Comparison of ENCODE assay signal across 20 cellular contexts in the genomic region with DNA sequence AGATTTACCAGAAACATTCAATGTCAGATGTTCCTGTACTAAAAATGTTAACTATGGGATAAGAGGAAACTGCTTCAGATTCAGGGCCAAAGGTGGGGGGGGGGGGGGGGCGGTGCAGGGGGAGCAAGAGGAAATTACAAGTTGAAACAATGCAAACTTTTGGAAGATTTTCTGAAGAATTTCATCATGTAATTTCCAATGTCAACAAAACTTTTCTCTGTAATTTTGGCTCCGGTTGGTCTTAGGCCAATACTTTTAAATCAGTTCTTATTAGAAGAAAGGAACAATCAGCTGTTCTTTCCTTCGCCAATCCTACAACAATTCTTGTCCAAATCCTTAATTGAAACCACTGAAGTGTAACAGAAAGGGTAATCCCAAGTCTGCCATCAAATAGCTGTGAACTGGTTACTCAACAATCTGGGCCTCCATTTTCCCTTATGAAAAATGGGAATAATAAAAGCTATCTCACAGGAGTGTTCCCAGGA. TPM values are rescaled to one million over a fixed set of nuclear protein-coding genes. Genes with fewer than 3 reads are reported as not detected.
DNase-seq lines count a peak whose midpoint lies in the region; ATAC-seq, FAIRE-seq and TF ChIP-seq lines count a peak whose summit lies in the region.
"Had no signal": no experiment of that assay in that cellular context is flagged by ENCODE, and none has a peak within 500 bp of the region (broad histone marks: within the 10 kb centered on the region; RNA-seq: fewer than 3 reads in every experiment).

No MANE protein-coding gene starts in this region.

- peak; percentile 27 for DNase-seq in GM23248
- DNase-seq in brain microvascular endothelial cell, result no peak
- DNase-seq in globus pallidus (ENCODE audit: low spot score), result peak; percentile 7
- DNase-seq in sigmoid colon, result no peak
- DNase-seq in kidney, result no peak
- DNase-seq: activated naive CD4-positive, alpha-beta T cell treated with anti-CD3 and anti-CD28 coated beads, Interleukin-2, amount 50 U/mL, for 16 hours; central memory CD4-positive, alpha-beta T cell; DMS79; mesendoderm; NCI-H2081 treated with DMSO at 0.1 percent for 48 hours; NCI-H526 treated with DMSO at 0.1 percent for 48 hours; Peyer's patch; small intestine; stimulated activated naive CD8-positive, alpha-beta T cell treated with anti-CD3 and anti-CD28 coated beads, Interleukin-15, Interleukin-2, amounts not matched to agents 100 U/mL and 50 U/mL, for 24 hours; T-cell had no signal

- H3K4me2 ChIP-seq in GM23248 (ENCODE audit: unreplicated experiment), result peak overlapping the region; percentile 4

- no peak for FAIRE-seq in kidney (lab: Jason Lieb, UNC)
- FAIRE-seq: H54, small intestine had no signal

- ATAC-seq in GM19395 (IDR thresholded peaks at IDR 0.05; ENCODE audit: unreplicated experiment), result no peak
- no peak for ATAC-seq in HG03520 (IDR thresholded peaks at IDR 0.05; ENCODE audit: unreplicated experiment)
- no peak for ATAC-seq in HG02763 (IDR thresholded peaks at IDR 0.05; ENCODE audit: unreplicated experiment)
- ATAC-seq: stimulated activated naive CD8-positive, alpha-beta T cell treated with anti-CD3 and anti-CD28 coated beads, Interleukin-15, Interleukin-2, amounts not matched to agents 100 U/mL and 50 U/mL, for 24 hours; T-cell had no signal

- in situ Hi-C loops in GM23248 (cut with MboI) (no loop called here), brain microvascular endothelial cell (cut with HindIII; ENCODE audit: low pct_ligation_motif_present, low sequenced_read_pairs) (no loop called here)

- H3K9me2 ChIP-seq in GM23248 (ENCODE audit: insufficient read depth), result no peaks in the 10 kb centered on the region

- H4K20me1 ChIP-seq in GM23248 (ENCODE audit: insufficient read depth), result no peaks in the 10 kb centered on the region

- H3K4me3 ChIP-seq in GM23248 (no peak overlapping the region), brain microvascular endothelial cell (ENCODE audit: low read depth, low read length) (no peak overlapping the region), sigmoid colon (no peak overlapping the region), kidney (ENCODE audit: low read length in 2 of 2) (no peak overlapping the region)
- H3K4me3 ChIP-seq: Peyer's patch had no signal

- peaks cover 39% of the 10 kb centered on the region for H3F3A ChIP-seq in GM23248 (ENCODE audit: insufficient read depth)

- intact Hi-C loops in sigmoid colon (cut with DNase I), result no loop called here
- intact Hi-C loops in kidney (cut with DNase I), result no loop called here

- TF ChIP-seq EP300 in sigmoid colon (IDR thresholded peaks at IDR 0.05), result no peak

- H3K4me1 ChIP-seq in GM23248 (ENCODE audit: insufficient read depth), result peaks cover 44% of the 10 kb centered on the region
- H3K4me1 ChIP-seq in sigmoid colon, result peaks cover 0 to 19% (median 8%) of the 10 kb centered on the region in 4 donors
- H3K4me1 ChIP-seq in kidney (ENCODE audit: control insufficient read depth in 1 of 2, insufficient read depth in 1 of 2, low read depth in 1 of 2, low read length in 2 of 2), result peaks cover 7 to 12% of the 10 kb centered on the region in 2 donors
- H3K4me1 ChIP-seq: Peyer's patch had no signal

- no peaks in the 10 kb centered on the region for H3K36me3 ChIP-seq in GM23248 (ENCODE audit: low read depth)
- H3K36me3 ChIP-seq in brain microvascular endothelial cell (replicated peaks), result no peaks in the 10 kb centered on the region
- no peaks in the 10 kb centered on the region for H3K36me3 ChIP-seq in sigmoid colon
- no peaks in the 10 kb centered on the region for H3K36me3 ChIP-seq in kidney (ENCODE audit: control insufficient read depth in 1 of 2, insufficient read depth in 2 of 2, low read length in 2 of 2)
- H3K36me3 ChIP-seq: Peyer's patch had no signal

- 28 to 37% methylated on average over 2 to 3 of the region's 3 CpGs for WGBS in GM23248 (ENCODE audit: low coverage in 1 of 2, low lambda C conversion rate in 2 of 2, missing lambda C conversion rate in 2 of 2), 2 experiments
- whole genome bisulfite sequencing in sigmoid colon, 2 donors, result 69 to 70% methylated on average over 3 of the region's 3 CpGs

- TF ChIP-seq POLR2A in sigmoid colon (IDR thresholded peaks at IDR 0.05), result no peak

- H3K9ac ChIP-seq in GM23248 (no peak overlapping the region; the same call in 1 of the 2 replicates), kidney (ENCODE audit: low read length in 2 of 2) (no peak overlapping the region)

- peaks cover 89% of the 10 kb centered on the region for H3K79me2 ChIP-seq in GM23248 (ENCODE audit: insufficient read depth)

- no peaks in the 10 kb centered on the region for H3K9me3 ChIP-seq in GM23248 (ENCODE audit: low read depth)
- H3K9me3 ChIP-seq in sigmoid colon, result no peaks in the 10 kb centered on the region
- no peaks in the 10 kb centered on the region for H3K9me3 ChIP-seq in kidney (ENCODE audit: control insufficient read depth in 1 of 2, low read length in 2 of 2)
- H3K9me3 ChIP-seq: Peyer's patch had no signal

- no peak overlapping the region for H2AFZ ChIP-seq in GM23248

- H3K27ac ChIP-seq in GM23248 (peak overlapping the region; percentile 14), brain microvascular endothelial cell (peak overlapping the region; percentile 25), sigmoid colon (peak overlapping the region in 3 of 4 donors; percentile 12 to 43 (median 14)), kidney (ENCODE audit: low read depth in 2 of 2, low read length in 2 of 2) (peak overlapping the region in 1 of 2 donors; percentile 60)
- H3K27ac ChIP-seq: C4-2B, Peyer's patch had no signal

- TF ChIP-seq CTCF in brain microvascular endothelial cell (IDR thresholded peaks at IDR 0.05; ENCODE audit: low read depth, low read length, missing control alignments) (no peak), sigmoid colon (IDR thresholded peaks at IDR 0.05) (no peak), kidney (IDR thresholded peaks at IDR 0.05; ENCODE audit: borderline replicate concordance, extremely low read depth, insufficient read depth) (no peak)

- H3K27me3 ChIP-seq in GM23248 (replicated peaks; ENCODE audit: insufficient read depth), result no peaks in the 10 kb centered on the region
- no peaks in the 10 kb centered on the region for H3K27me3 ChIP-seq in brain microvascular endothelial cell (replicated peaks)
- no peaks in the 10 kb centered on the region for H3K27me3 ChIP-seq in sigmoid colon
- H3K27me3 ChIP-seq: Peyer's patch had no signal

RNA-seq across cellular contexts. Expression of a gene that starts 13.1 kb away (rescaled TPM):
- total RNA-seq in GM23248 (2014; rRNA removed; shearing (Covaris generic)), result 22.3 and 34.9 TPM in 2 replicates
- 23.0 and 23.6 TPM in 2 replicates for polyA plus RNA-seq in GM23248 (2016; fragmentation: Nextera tagmentation; extraction: Ambion mirVana)
- total RNA-seq in sigmoid colon, result 10 to 100 TPM; 28.9 to 56.0 (median 37.5) TPM
- 10 to 100 TPM; 15.6 to 41.2 (median 33.3) TPM for polyA plus RNA-seq in sigmoid colon
- 50.3 TPM for total RNA-seq in kidney
- 49.6 TPM for polyA plus RNA-seq in kidney (ENCODE audit: insufficient read depth, low read depth, low replicate concordance)

RNA-seq across cellular contexts. Expression of a gene that starts 39.3 kb away (rescaled TPM):
- 2.5 and 3.9 TPM in 2 replicates for total RNA-seq in GM23248 (2014; rRNA removed; shearing (Covaris generic))
- 1.2 and 1.3 TPM in 2 replicates for polyA plus RNA-seq in GM23248 (2016; fragmentation: Nextera tagmentation; extraction: Ambion mirVana)
- total RNA-seq in sigmoid colon, result 1 to 10 TPM in 3 of 4 donors, under 1 TPM in 1; 0.82 to 2.8 (median 1.3) TPM
- polyA plus RNA-seq in sigmoid colon, result under 1 TPM in 1 of 3 donors, not detected in 2; 0.74 TPM
- total RNA-seq in kidney, result 0.66 TPM
- polyA plus RNA-seq in kidney (ENCODE audit: insufficient read depth, low read depth, low replicate concordance), result not detected
- total RNA-seq: Peyer's patch had no signal

RNA-seq across cellular contexts. Expression of a gene that starts 56.7 kb away (rescaled TPM):
- total RNA-seq in GM23248 (2014; rRNA removed; shearing (Covaris generic)), result 15.5 and 18.2 TPM in 2 replicates
- polyA plus RNA-seq in GM23248 (2016; fragmentation: Nextera tagmentation; extraction: Ambion mirVana) (21.7 and 21.8 TPM in 2 replicates), sigmoid colon (10 to 100 TPM in 1 of 3 donors, 1 to 10 TPM in 2; 6.6 to 20.7 (median 9.7) TPM), kidney (ENCODE audit: insufficient read depth, low read depth, low replicate concordance) (4.9 TPM)
- total RNA-seq in sigmoid colon (10 to 100 TPM; 12.8 to 35.2 (median 16.5) TPM), kidney (25.2 TPM)

Comparison
In these comparisons a context has a peak if more than half of its experiments do, and no peak if none do; other contexts are left out.
1. DNase-seq: peak in GM23248 (single experiment) and globus pallidus (single experiment); none in brain microvascular endothelial cell (single experiment), sigmoid colon (single experiment) and kidney (single experiment).